Comparison of ENCODE assay signal across 12 cellular contexts in the genomic region with DNA sequence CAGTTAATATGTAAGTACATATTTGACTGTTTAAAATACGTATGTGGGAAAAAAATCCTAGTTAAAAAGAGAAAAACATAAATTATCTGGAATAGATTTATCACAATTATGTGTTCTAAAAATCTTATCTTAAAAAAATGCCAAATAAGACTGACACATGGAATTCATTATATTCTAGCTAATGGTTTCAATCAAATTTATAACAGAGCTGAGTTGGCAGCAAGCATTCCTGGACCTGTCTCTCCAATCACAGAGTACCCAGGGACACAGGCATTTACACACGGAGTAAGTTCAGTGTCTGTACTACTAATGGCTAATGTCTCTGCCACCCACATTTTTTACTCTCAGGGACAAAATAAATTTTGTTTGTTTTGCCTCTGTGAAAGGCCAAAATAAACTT.
DNase-seq lines count a peak whose midpoint lies in the region; ATAC-seq and TF ChIP-seq lines count a peak whose summit lies in the region.
"Had no signal": no experiment of that assay in that cellular context is flagged by ENCODE, and none has a peak within 500 bp of the region (broad histone marks: within the 10 kb centered on the region; RNA-seq: fewer than 3 reads in every experiment).

No MANE protein-coding gene starts in this region.

- TF ChIP-seq EP300 in neural cell (conservative IDR thresholded peaks at IDR 0.05; ENCODE audit: poor library complexity, severe bottlenecking), result no peak

- TF ChIP-seq CTCF in BE2C (IDR thresholded peaks at IDR 0.05; ENCODE audit: low read depth, low read length) (no peak), IMR-90 (conservative IDR thresholded peaks at IDR 0.05; ENCODE audit: low read depth, low read length) (no peak), neural cell (IDR thresholded peaks at IDR 0.05; ENCODE audit: poor library complexity, severe bottlenecking) (no peak)

- no peak overlapping the region for H3K9ac ChIP-seq in IMR-90 (ENCODE audit: low read depth, low read length)
- H3K9ac ChIP-seq in neural cell (ENCODE audit: low read length), result no peak overlapping the region

- H4K20me1 ChIP-seq in IMR-90 (ENCODE audit: insufficient read depth, low read length) (no peaks in the 10 kb centered on the region), neural cell (ENCODE audit: insufficient read depth) (no peaks in the 10 kb centered on the region)

- H3K4me1 ChIP-seq in BE2C, result peaks cover 8% of the 10 kb centered on the region; the same call in 1 of the 2 replicates
- H3K4me1 ChIP-seq in IMR-90 (ENCODE audit: control insufficient read depth, insufficient read depth, low read length), result peaks cover 7% of the 10 kb centered on the region

- no peak for TF ChIP-seq POLR2A in IMR-90 (IDR thresholded peaks at IDR 0.05; ENCODE audit: low read depth, low read length)

- H4K5ac ChIP-seq in IMR-90 (ENCODE audit: low read depth, low read length), result no peak overlapping the region

- no peak overlapping the region for H4K91ac ChIP-seq in IMR-90 (ENCODE audit: insufficient read depth, low read depth, low read length)

- H3K4me3 ChIP-seq in BE2C (ENCODE audit: low read depth, low read length), result no peak overlapping the region
- H3K4me3 ChIP-seq in IMR-90 (ENCODE audit: insufficient read depth, low read depth, low read length), result no peak overlapping the region
- H3K4me3 ChIP-seq in neural cell (ENCODE audit: low read length), result no peak overlapping the region
- H3K4me3 ChIP-seq: GM12878, GM23338 had no signal

- no peak overlapping the region for H2BK15ac ChIP-seq in IMR-90 (ENCODE audit: low read depth, low read length)

- H2AFZ ChIP-seq in IMR-90 (replicated peaks; ENCODE audit: low read length, poor library complexity) (no peak overlapping the region), neural cell (ENCODE audit: low read depth, low read length) (no peak overlapping the region)
- H2AFZ ChIP-seq: GM23338 had no signal

- intact Hi-C loops in IMR-90 (cut with micrococcal nuclease), result no loop called here

- H3K9me1 ChIP-seq in IMR-90 (ENCODE audit: insufficient read depth, low read length), result 0 out of 2 replicates have a peak, but pooled peaks cover 4% of the 10 kb centered on the region

- no peak overlapping the region for H3K4ac ChIP-seq in IMR-90 (ENCODE audit: low read depth, low read length)

- no peak overlapping the region for H2AK5ac ChIP-seq in IMR-90 (ENCODE audit: low read depth, low read length)

- 0 out of 2 replicates have a peak overlapping the region, but pooled peaks have one; percentile 28 for H3K23ac ChIP-seq in IMR-90 (ENCODE audit: low read depth, low read length)

- POLR2A ChIA-PET in IMR-90 (lab: Charles Lee; ENCODE audit: unreplicated experiment), result no interaction called here

- H3K4me2 ChIP-seq in IMR-90 (ENCODE audit: low read depth, low read length) (no peak overlapping the region), neural cell (ENCODE audit: low read length) (no peak overlapping the region)
- H3K4me2 ChIP-seq: GM23338 had no signal

- TF ChIP-seq RAD21 in IMR-90 (IDR thresholded peaks at IDR 0.05; ENCODE audit: low read length) (no peak), neural cell (conservative IDR thresholded peaks at IDR 0.05) (no peak)

- H4K8ac ChIP-seq in IMR-90 (ENCODE audit: low read depth in 2 of 2, low read length in 2 of 2), result no peak overlapping the region

- H3K9me2 ChIP-seq in neural cell (ENCODE audit: insufficient read depth, low read length), result no peaks in the 10 kb centered on the region

- H3K27ac ChIP-seq in IMR-90 (ENCODE audit: insufficient read depth, low read length) (no peak overlapping the region), neural cell (ENCODE audit: low read length) (peak overlapping the region; percentile 21)
- H3K27ac ChIP-seq: HL-60 had no signal

- CTCF ChIA-PET in IMR-90 (lab: Yijun Ruan, JAX), result no interaction called here

- H3K14ac ChIP-seq in IMR-90 (replicated peaks; ENCODE audit: low read depth, low read length), result no peak overlapping the region

- H2AK9ac ChIP-seq in IMR-90 (replicated peaks; ENCODE audit: low read depth, low read length, poor library complexity), result no peak overlapping the region

- no peaks in the 10 kb centered on the region for H3K79me2 ChIP-seq in neural cell (replicated peaks; ENCODE audit: insufficient read depth, low read length)

- no peaks in the 10 kb centered on the region for H3K79me1 ChIP-seq in IMR-90 (ENCODE audit: low read depth in 1 of 2, low read length in 2 of 2)

- H2BK5ac ChIP-seq in IMR-90 (ENCODE audit: low read depth, low read length, poor library complexity, severe bottlenecking), result no peak overlapping the region

- H2BK20ac ChIP-seq in IMR-90 (ENCODE audit: low read depth, low read length), result no peak overlapping the region

- H3F3A ChIP-seq in neural cell (ENCODE audit: insufficient read depth, low read length, poor library complexity, severe bottlenecking), result peaks cover 5% of the 10 kb centered on the region

- no peaks in the 10 kb centered on the region for H3K36me3 ChIP-seq in BE2C
- no peaks in the 10 kb centered on the region for H3K36me3 ChIP-seq in IMR-90 (ENCODE audit: control insufficient read depth, insufficient read depth, low read length)
- H3K36me3 ChIP-seq in neural cell (ENCODE audit: insufficient read depth, low read length), result no peaks in the 10 kb centered on the region

- no peak overlapping the region for H3K56ac ChIP-seq in IMR-90 (ENCODE audit: extremely low read depth, insufficient read depth, low read length)

- DNase-seq in BE2C, result peak; percentile 24
- DNase-seq in IMR-90, result no peak
- DNase-seq in NCI-H446 (lab: John Stamatoyannopoulos, UW), result no peak
- DNase-seq in stimulated activated CD4-positive, alpha-beta T cell treated with anti-CD3 and anti-CD28 coated beads, Interleukin-2, amount 100 ng/mL, for 48 hours, result no peak
- DNase-seq: C1 segment of cervical spinal cord; CD8-positive, alpha-beta memory T cell had no signal

- no peak overlapping the region for H2BK120ac ChIP-seq in IMR-90 (ENCODE audit: low read depth, low read length)

- no CpG with 5 or more reads among the region's 2 CpGs for WGBS in IMR-90 (ENCODE audit: extremely low coverage in 2 of 2, insufficient read length in 1 of 2), 2 experiments

- dilution Hi-C loops in IMR-90 (cut with HindIII; ENCODE audit: low sequenced_read_pairs, unreplicated experiment), result no loop called here

- no peaks in the 10 kb centered on the region for H3K27me3 ChIP-seq in BE2C
- H3K27me3 ChIP-seq in IMR-90 (ENCODE audit: control insufficient read depth, insufficient read depth, low read length), result no peaks in the 10 kb centered on the region
- no peaks in the 10 kb centered on the region for H3K27me3 ChIP-seq in neural cell (ENCODE audit: insufficient read depth, low read depth, low read length)

- in situ Hi-C loops in IMR-90 (cut with MboI; ENCODE audit: low sequenced_read_pairs), result no loop called here

- H3K9me3 ChIP-seq in BE2C (no peaks in the 10 kb centered on the region), IMR-90 (ENCODE audit: control insufficient read depth, insufficient read depth, low read length) (no peaks in the 10 kb centered on the region), neural cell (ENCODE audit: low read length) (no peaks in the 10 kb centered on the region)

- BruUV-seq in IMR-90 (replicated peaks; lab: Mats Ljungman, UMichigan), result no TSS peak

- no peak overlapping the region for H3K18ac ChIP-seq in IMR-90 (ENCODE audit: low read depth, low read length)

- ATAC-seq in IMR-90 (ENCODE audit: low read depth), result no peak
- ATAC-seq in SK-N-SH treated with all-trans-retinoic acid at 6 μM for 48 hours, result peak; percentile 73
- no peak for ATAC-seq in GM18907 (IDR thresholded peaks at IDR 0.05; ENCODE audit: unreplicated experiment)

TF ChIP-seq in IMR-90, 13 proteins besides CTCF, POLR2A, EP300 and RAD21:
- no peak for TF ChIP-seq MXI1 (IDR thresholded peaks at IDR 0.05; ENCODE audit: borderline replicate concordance, low read depth, low read length)
- TF ChIP-seq SMC3 (IDR thresholded peaks at IDR 0.05; ENCODE audit: low read depth, low read length), result no peak
- no peak for TF ChIP-seq CHD1 (IDR thresholded peaks at IDR 0.05; ENCODE audit: low read depth, low read length)
TF ChIP-seq in IMR-90: peak in this region for 0.

TF ChIP-seq in SK-N-SH treated with all-trans-retinoic acid at 6 μM for 48 hours, 23 proteins besides CTCF, POLR2A, EP300 and RAD21 (continues in another document):
- TF ChIP-seq PPARA (CRISPR knock-in tag; IDR thresholded peaks at IDR 0.05; ENCODE audit: borderline replicate concordance) (no peak), ZFP3 (CRISPR knock-in tag; IDR thresholded peaks at IDR 0.05) (no peak), ISL1 (CRISPR knock-in tag; IDR thresholded peaks at IDR 0.05) (peak; percentile 94), BACH2 (CRISPR knock-in tag; IDR thresholded peaks at IDR 0.05; ENCODE audit: borderline replicate concordance) (no peak), OSR1 (CRISPR knock-in tag; IDR thresholded peaks at IDR 0.05) (no peak)

TF ChIP-seq in neural cell, 6 proteins besides CTCF, POLR2A, EP300 and RAD21 (continues in another document):
- TF ChIP-seq SMC3 (conservative IDR thresholded peaks at IDR 0.05; ENCODE audit: poor library complexity), result no peak
- TF ChIP-seq, protein P1, sequence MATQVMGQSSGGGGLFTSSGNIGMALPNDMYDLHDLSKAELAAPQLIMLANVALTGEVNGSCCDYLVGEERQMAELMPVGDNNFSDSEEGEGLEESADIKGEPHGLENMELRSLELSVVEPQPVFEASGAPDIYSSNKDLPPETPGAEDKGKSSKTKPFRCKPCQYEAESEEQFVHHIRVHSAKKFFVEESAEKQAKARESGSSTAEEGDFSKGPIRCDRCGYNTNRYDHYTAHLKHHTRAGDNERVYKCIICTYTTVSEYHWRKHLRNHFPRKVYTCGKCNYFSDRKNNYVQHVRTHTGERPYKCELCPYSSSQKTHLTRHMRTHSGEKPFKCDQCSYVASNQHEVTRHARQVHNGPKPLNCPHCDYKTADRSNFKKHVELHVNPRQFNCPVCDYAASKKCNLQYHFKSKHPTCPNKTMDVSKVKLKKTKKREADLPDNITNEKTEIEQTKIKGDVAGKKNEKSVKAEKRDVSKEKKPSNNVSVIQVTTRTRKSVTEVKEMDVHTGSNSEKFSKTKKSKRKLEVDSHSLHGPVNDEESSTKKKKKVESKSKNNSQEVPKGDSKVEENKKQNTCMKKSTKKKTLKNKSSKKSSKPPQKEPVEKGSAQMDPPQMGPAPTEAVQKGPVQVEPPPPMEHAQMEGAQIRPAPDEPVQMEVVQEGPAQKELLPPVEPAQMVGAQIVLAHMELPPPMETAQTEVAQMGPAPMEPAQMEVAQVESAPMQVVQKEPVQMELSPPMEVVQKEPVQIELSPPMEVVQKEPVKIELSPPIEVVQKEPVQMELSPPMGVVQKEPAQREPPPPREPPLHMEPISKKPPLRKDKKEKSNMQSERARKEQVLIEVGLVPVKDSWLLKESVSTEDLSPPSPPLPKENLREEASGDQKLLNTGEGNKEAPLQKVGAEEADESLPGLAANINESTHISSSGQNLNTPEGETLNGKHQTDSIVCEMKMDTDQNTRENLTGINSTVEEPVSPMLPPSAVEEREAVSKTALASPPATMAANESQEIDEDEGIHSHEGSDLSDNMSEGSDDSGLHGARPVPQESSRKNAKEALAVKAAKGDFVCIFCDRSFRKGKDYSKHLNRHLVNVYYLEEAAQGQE (IDR thresholded peaks at IDR 0.05; ENCODE audit: borderline replicate concordance), result no peak
- no peak for TF ChIP-seq MXI1 (conservative IDR thresholded peaks at IDR 0.05; ENCODE audit: poor library complexity, severe bottlenecking)
- no peak for TF ChIP-seq EZH2 (IDR thresholded peaks at IDR 0.05; ENCODE audit: borderline replicate concordance, insufficient read depth, low read length, poor library complexity, severe bottlenecking)
- TF ChIP-seq POLR2AphosphoS5 (IDR thresholded peaks at IDR 0.05), result no peak
